In genomic region chrX:96719161-96719875, GRCh38 we compare ENCODE assay signal across 9 cellular contexts.
"Had no signal": no experiment of that assay in that cellular context is flagged by ENCODE, and none has a peak within 500 bp of the region (broad histone marks: within the 10 kb centered on the region; RNA-seq: fewer than 3 reads in every experiment).

No MANE protein-coding gene starts in this region.

- DNase-seq: H9, HCEC 1CT, HFFc6, KBM-7 had no signal

- ATAC-seq: GM23338 had no signal

- H3K4me3 ChIP-seq: GM23338 had no signal

- FAIRE-seq: H1, H54, HTR-8/SVneo had no signal

- H3K27ac ChIP-seq: KMS-11 had no signal

- H3K4me2 ChIP-seq: GM23338, KMS-11 had no signal
